In the genomic region with DNA sequence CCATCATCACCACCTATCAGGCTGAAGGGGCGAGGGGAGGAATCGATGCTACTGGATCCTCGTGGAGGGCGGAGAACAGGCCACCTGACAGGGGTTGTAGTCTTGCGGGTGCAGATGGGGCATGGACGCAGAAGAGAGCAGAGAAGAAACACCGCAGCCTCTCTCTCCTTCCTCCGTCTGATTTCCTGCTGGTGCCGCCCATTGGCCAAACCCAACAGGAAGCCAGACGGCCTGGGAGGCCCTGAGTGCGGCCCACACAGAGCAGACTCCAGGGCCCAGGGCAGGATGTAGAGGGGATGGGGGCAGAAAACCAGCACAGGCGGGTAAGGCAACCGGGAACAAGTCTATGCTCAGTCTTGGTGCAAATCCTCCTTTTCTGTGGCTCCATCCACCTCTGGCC, we compare ENCODE assay signal across 21 cellular contexts. TPM values are rescaled to one million over a fixed set of nuclear protein-coding genes. Genes with fewer than 3 reads are reported as not detected.
DNase-seq lines count a peak whose midpoint lies in the region; ATAC-seq lines count a peak whose summit lies in the region.
"Had no signal": no experiment of that assay in that cellular context is flagged by ENCODE, and none has a peak within 500 bp of the region (broad histone marks: within the 10 kb centered on the region; RNA-seq: fewer than 3 reads in every experiment).

No MANE protein-coding gene starts in this region.

- peaks cover 20% of the 10 kb centered on the region for H3K4me1 Mint-ChIP-seq in activated CD8-positive, alpha-beta memory T cell treated with anti-CD3 and anti-CD28 coated beads, Interleukin-2, amount 10 ng/mL, durations not matched to agents 7 days and 5 days
- H3K4me1 Mint-ChIP-seq in effector memory CD8-positive, alpha-beta T cell (ENCODE audit: low read depth in 2 of 2): peaks cover 5 to 10% of the 10 kb centered on the region in 2 donors

- peaks cover 3% of the 10 kb centered on the region for H3K36me3 Mint-ChIP-seq in activated CD8-positive, alpha-beta memory T cell treated with anti-CD3 and anti-CD28 coated beads, Interleukin-2, amount 10 ng/mL, durations not matched to agents 7 days and 5 days
- H3K36me3 Mint-ChIP-seq in effector memory CD8-positive, alpha-beta T cell (ENCODE audit: insufficient read depth): no peaks in the 10 kb centered on the region

- H3K9me3 Mint-ChIP-seq in activated CD8-positive, alpha-beta memory T cell treated with anti-CD3 and anti-CD28 coated beads, Interleukin-2, amount 10 ng/mL, durations not matched to agents 7 days and 5 days (ENCODE audit: low read depth): peaks cover 9% of the 10 kb centered on the region
- peaks cover 5 to 17% of the 10 kb centered on the region in 2 donors for H3K9me3 Mint-ChIP-seq in effector memory CD8-positive, alpha-beta T cell

- peak; percentile 56 for DNase-seq in activated CD8-positive, alpha-beta memory T cell treated with anti-CD3 and anti-CD28 coated beads, Interleukin-2, amount 10 ng/mL, durations not matched to agents 7 days and 5 days
- DNase-seq in activated CD8-positive, alpha-beta memory T cell treated with anti-CD3 and anti-CD28 coated beads, Interleukin-2, amount 50 U/mL, for 48 hours: no peak
- peak; percentile 17 to 46 for DNase-seq in NOMO-1 (lab: John Stamatoyannopoulos, UW; ENCODE audit: unreplicated experiment in 2 of 2)
- DNase-seq in effector memory CD8-positive, alpha-beta T cell: peak in 1 of 3 experiments; percentile 7
- no peak for DNase-seq in trophoblast cell
- no peak for DNase-seq in ecto neural progenitor cell (ENCODE audit: low spot score)
- DNase-seq in LoVo (ENCODE audit: low spot score): no peak
- DNase-seq: activated CD4-positive, CD25-positive, alpha-beta regulatory T cell treated with anti-CD3 and anti-CD28 coated beads, Interleukin-2, amount 50 U/mL, for 72 hours; activated naive CD8-positive, alpha-beta T cell treated with anti-CD3 and anti-CD28 coated beads, Interleukin-2, amount 50 U/mL, for 24 hours; dermis blood vessel endothelial cell; erythroblast; GM23248; NCI-H1436; NCI-H2171; NCI-H69; PC-3; stimulated activated CD4-positive, alpha-beta T cell treated with anti-CD3 and anti-CD28 coated beads, Interleukin-4, amount 100 ng/mL, for 4 hours had no signal

- no peak overlapping the region for H3K4me3 Mint-ChIP-seq in activated CD8-positive, alpha-beta memory T cell treated with anti-CD3 and anti-CD28 coated beads, Interleukin-2, amount 10 ng/mL, durations not matched to agents 7 days and 5 days
- peak overlapping the region; percentile 43 to 45 for H3K4me3 Mint-ChIP-seq in effector memory CD8-positive, alpha-beta T cell
- H3K4me3 Mint-ChIP-seq: activated naive CD8-positive, alpha-beta T cell treated with anti-CD3 and anti-CD28 coated beads, Interleukin-2, amount 50 U/mL, for 24 hours had no signal

- peak; percentile 76 for ATAC-seq in activated CD8-positive, alpha-beta memory T cell treated with anti-CD3 and anti-CD28 coated beads, Interleukin-2, amount 10 ng/mL, durations not matched to agents 7 days and 5 days
- ATAC-seq in effector memory CD8-positive, alpha-beta T cell (replicated peaks): peak; percentile 58
- ATAC-seq in HG02884 (IDR thresholded peaks at IDR 0.05; ENCODE audit: unreplicated experiment): no peak
- ATAC-seq: activated naive CD8-positive, alpha-beta T cell treated with anti-CD3 and anti-CD28 coated beads, Interleukin-2, amount 50 U/mL, for 24 hours; PC-3 had no signal

- no peak overlapping the region for H3K9ac ChIP-seq in trophoblast cell (ENCODE audit: low read length)
- H3K9ac ChIP-seq: GM23248 had no signal

- no peak overlapping the region for H3K4ac ChIP-seq in trophoblast cell (ENCODE audit: low read depth, low read length)

- peak overlapping the region; percentile 49 for H2AK5ac ChIP-seq in trophoblast cell (ENCODE audit: low read length)

- no peaks in the 10 kb centered on the region for H3K27me3 ChIP-seq in trophoblast cell (ENCODE audit: insufficient read depth, low read length)
- H3K27me3 ChIP-seq: pancreas had no signal

- no peak overlapping the region for H2BK120ac ChIP-seq in trophoblast cell (ENCODE audit: insufficient read depth, low read length, poor library complexity)

- H4K91ac ChIP-seq in trophoblast cell (ENCODE audit: low read depth, low read length): peak overlapping the region; percentile 4

- no peak overlapping the region for H3K4me2 ChIP-seq in trophoblast cell (ENCODE audit: low read length)

- H3K27ac Mint-ChIP-seq in activated CD8-positive, alpha-beta memory T cell treated with anti-CD3 and anti-CD28 coated beads, Interleukin-2, amount 10 ng/mL, durations not matched to agents 7 days and 5 days: no peak overlapping the region
- H3K27ac Mint-ChIP-seq in effector memory CD8-positive, alpha-beta T cell: no peak overlapping the region
- H3K27ac Mint-ChIP-seq: activated naive CD8-positive, alpha-beta T cell treated with anti-CD3 and anti-CD28 coated beads, Interleukin-2, amount 50 U/mL, for 24 hours had no signal

- H2BK12ac ChIP-seq in trophoblast cell (ENCODE audit: low read length): no peak overlapping the region

- H3K79me2 ChIP-seq in trophoblast cell (ENCODE audit: control insufficient read depth, insufficient read depth, low read length, poor library complexity): no peaks in the 10 kb centered on the region

- peaks cover 29% of the 10 kb centered on the region for H3K27me3 Mint-ChIP-seq in activated CD8-positive, alpha-beta memory T cell treated with anti-CD3 and anti-CD28 coated beads, Interleukin-2, amount 10 ng/mL, durations not matched to agents 7 days and 5 days
- peaks cover 0 to 11% of the 10 kb centered on the region in 2 donors for H3K27me3 Mint-ChIP-seq in effector memory CD8-positive, alpha-beta T cell

- no peak overlapping the region for H3K4me3 ChIP-seq in trophoblast cell (ENCODE audit: low read depth, low read length)
- H3K4me3 ChIP-seq: GM23248, pancreas, SJSA1 had no signal

- no peak overlapping the region for H3K14ac ChIP-seq in trophoblast cell (ENCODE audit: low read length)

- WGBS in trophoblast cell (ENCODE audit: extremely low coverage, insufficient coverage, insufficient read length): no CpG with 5 or more reads among the region's 13 CpGs

- H3K23ac ChIP-seq in trophoblast cell (ENCODE audit: low read length): no peak overlapping the region

- no peak overlapping the region for H4K12ac ChIP-seq in trophoblast cell (ENCODE audit: low read depth, low read length)

- peaks cover 35 to 39% of the 10 kb centered on the region in 2 experiments for H3K4me1 ChIP-seq in trophoblast cell (ENCODE audit: control insufficient read depth in 1 of 2, insufficient read depth in 2 of 2, low read length in 2 of 2)
- H3K4me1 ChIP-seq: pancreas, SJSA1 had no signal

- no peak overlapping the region for H4K8ac ChIP-seq in trophoblast cell (ENCODE audit: low read depth, low read length)

- no peaks in the 10 kb centered on the region for H3K36me3 ChIP-seq in trophoblast cell (ENCODE audit: control insufficient read depth in 1 of 2, insufficient read depth in 2 of 2, low read length in 2 of 2)
- H3K36me3 ChIP-seq: pancreas, SJSA1 had no signal

- peaks cover 18% of the 10 kb centered on the region for H3K79me1 ChIP-seq in trophoblast cell (ENCODE audit: low read length)

- H2AFZ ChIP-seq in trophoblast cell (ENCODE audit: insufficient read depth, low read length, poor library complexity): no peak overlapping the region
- H2AFZ ChIP-seq: GM23248 had no signal

- CTCF ChIA-PET in activated CD8-positive, alpha-beta memory T cell treated with anti-CD3 and anti-CD28 coated beads, Interleukin-2, amount 10 ng/mL, durations not matched to agents 7 days and 5 days (lab: Charles Lee): interaction anchor here (1.2 kb wide), 1 partner anchor 17 kb away, joined by 3 read pairs; no protein-coding TSS in a partner anchor

- H3K27ac ChIP-seq in trophoblast cell (ENCODE audit: low read depth, low read length): no peak overlapping the region
- H3K27ac ChIP-seq: GM23248, pancreas, SJSA1 had no signal

- H3K18ac ChIP-seq in trophoblast cell (ENCODE audit: low read length): no peak overlapping the region

- no peak overlapping the region for H2BK5ac ChIP-seq in trophoblast cell (ENCODE audit: low read depth, low read length, poor library complexity)

- H3K9me3 ChIP-seq in trophoblast cell (ENCODE audit: insufficient read depth, low read depth, low read length): no peaks in the 10 kb centered on the region
- H3K9me3 ChIP-seq: pancreas, SJSA1 had no signal

RNA-seq across cellular contexts. Expression of gene CEBPA, which starts 15.4 kb away (rescaled TPM):
- under 1 TPM in 1 of 2 experiments, not detected in 1; 0.23 TPM for total RNA-seq in activated CD8-positive, alpha-beta memory T cell treated with anti-CD3 and anti-CD28 coated beads, Interleukin-2, amount 10 ng/mL, durations not matched to agents 7 days and 5 days
- 148 and 169 TPM in 2 replicates for polyA plus RNA-seq in trophoblast cell (2013)
- total RNA-seq: M059J had no signal
- polyA plus RNA-seq: GM23248 had no signal

Comparison
In these comparisons a context has a peak if more than half of its experiments do, and no peak if none do; other contexts are left out.
1. DNase-seq: peak in activated CD8-positive, alpha-beta memory T cell treated with anti-CD3 and anti-CD28 coated beads, Interleukin-2, amount 10 ng/mL, durations not matched to agents 7 days and 5 days (single experiment) and NOMO-1 (2 of 2); none in activated CD8-positive, alpha-beta memory T cell treated with anti-CD3 and anti-CD28 coated beads, Interleukin-2, amount 50 U/mL, for 48 hours (single experiment), trophoblast cell (0 of 2), ecto neural progenitor cell (single experiment) and LoVo (single experiment).